ENCODE assay signal across 27 cellular contexts in the genomic region with DNA sequence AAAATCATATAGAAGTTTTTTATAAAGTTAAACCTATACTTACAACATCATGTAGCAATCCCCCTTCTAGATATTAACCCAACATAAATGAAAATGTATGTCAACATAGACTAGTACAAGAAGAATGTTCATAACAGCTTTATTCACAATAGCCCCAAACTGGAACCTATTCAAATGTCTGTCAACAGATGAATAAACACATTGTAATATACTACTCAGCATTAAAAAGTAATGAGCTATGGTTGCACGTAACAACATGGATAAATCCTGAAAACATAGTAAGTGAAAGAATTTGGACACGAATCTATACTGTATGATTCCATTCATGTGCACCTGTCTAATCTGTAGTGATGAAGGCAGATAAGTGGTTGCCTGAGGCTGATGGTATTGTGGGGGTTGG.
DNase-seq lines count a peak whose midpoint lies in the region; ATAC-seq, FAIRE-seq and TF ChIP-seq lines count a peak whose summit lies in the region.
"Had no signal": no experiment of that assay in that cellular context is flagged by ENCODE, and none has a peak within 500 bp of the region (broad histone marks: within the 10 kb centered on the region; RNA-seq: fewer than 3 reads in every experiment).

No MANE protein-coding gene starts in this region.

- no peaks in the 10 kb centered on the region for H3K9me3 Mint-ChIP-seq in activated CD8-positive, alpha-beta T cell treated with anti-CD3 and anti-CD28 coated beads for 36 hours
- H3K9me3 Mint-ChIP-seq: CD4-positive, alpha-beta T cell; GM23338; HFFc6 had no signal

- intact Hi-C loops in kidney (cut with DNase I), result no loop called here
- intact Hi-C loops in activated CD8-positive, alpha-beta T cell treated with anti-CD3 and anti-CD28 coated beads for 36 hours (cut with micrococcal nuclease), result no loop called here

- POLR2A ChIA-PET in activated CD8-positive, alpha-beta T cell treated with anti-CD3 and anti-CD28 coated beads for 36 hours (lab: Charles Lee), result no interaction called here

- no peak for DNase-seq in GM19239 (ENCODE audit: insufficient read length, low spot score)
- peak; percentile 9 for DNase-seq in amniotic epithelial cell (ENCODE audit: low read depth)
- DNase-seq in dermis microvascular lymphatic vessel endothelial cell (ENCODE audit: low read depth in 2 of 2), result peak; percentile 50 to 82
- peak; percentile 15 for DNase-seq in fibroblast of mammary gland (ENCODE audit: low read depth)
- no peak for DNase-seq in AG20443 (ENCODE audit: low spot score)
- DNase-seq in COLO668 (lab: John Stamatoyannopoulos, UW; ENCODE audit: unreplicated experiment), result no peak
- DNase-seq in kidney, result no peak
- no peak for DNase-seq in activated CD8-positive, alpha-beta T cell treated with anti-CD3 and anti-CD28 coated beads for 36 hours
- DNase-seq: 8988T; CD4-positive, alpha-beta T cell; COR-L47; DMS53; H9; HFFc6; KG1; MM.1S; NCI-H1048; NCI-H1694; NCI-H2081; NCI-H2171; NCI-H226; NCI-H510A; NCI-H69; SHP77 had no signal

- H3K4me3 ChIP-seq in fibroblast of mammary gland (ENCODE audit: control insufficient read depth, low read depth, low read length) (no peak overlapping the region), kidney (ENCODE audit: low read length in 2 of 2) (no peak overlapping the region)
- H3K4me3 ChIP-seq: BLaER1, GM23338 had no signal

- peaks cover 0 to 3% of the 10 kb centered on the region in 2 donors for H3K9me3 ChIP-seq in kidney (ENCODE audit: control insufficient read depth in 1 of 2, low read length in 2 of 2)
- H3K9me3 ChIP-seq: BLaER1 had no signal

- no peak overlapping the region for H3K4me3 Mint-ChIP-seq in activated CD8-positive, alpha-beta T cell treated with anti-CD3 and anti-CD28 coated beads for 36 hours
- H3K4me3 Mint-ChIP-seq: CD4-positive, alpha-beta T cell; GM23338; H9; HFFc6 had no signal

- H3K9ac ChIP-seq in kidney (ENCODE audit: low read length in 2 of 2), result no peak overlapping the region
- H3K9ac ChIP-seq: BLaER1 had no signal

- H3K36me3 Mint-ChIP-seq in activated CD8-positive, alpha-beta T cell treated with anti-CD3 and anti-CD28 coated beads for 36 hours (ENCODE audit: low read depth), result peaks cover 7% of the 10 kb centered on the region

- TF ChIP-seq CTCF in fibroblast of mammary gland (conservative IDR thresholded peaks at IDR 0.05; ENCODE audit: control insufficient read depth, insufficient read depth, low read depth, low read length) (no peak), kidney (IDR thresholded peaks at IDR 0.05; ENCODE audit: borderline replicate concordance, extremely low read depth, insufficient read depth) (no peak)
- TF ChIP-seq CTCF in activated CD8-positive, alpha-beta T cell treated with anti-CD3 and anti-CD28 coated beads for 36 hours (IDR thresholded peaks at IDR 0.05), result no peak

- H3K27me3 Mint-ChIP-seq in activated CD8-positive, alpha-beta T cell treated with anti-CD3 and anti-CD28 coated beads for 36 hours, result no peaks in the 10 kb centered on the region
- H3K27me3 Mint-ChIP-seq: CD4-positive, alpha-beta T cell had no signal

- FAIRE-seq in GM19239 (lab: Jason Lieb, UNC) (peak; percentile 73), kidney (lab: Jason Lieb, UNC) (no peak)

- ATAC-seq in activated CD8-positive, alpha-beta T cell treated with anti-CD3 and anti-CD28 coated beads for 36 hours, result no peak
- ATAC-seq: GM23338 had no signal

- no peaks in the 10 kb centered on the region for H3K4me1 ChIP-seq in kidney (ENCODE audit: control insufficient read depth in 1 of 2, insufficient read depth in 1 of 2, low read depth in 1 of 2, low read length in 2 of 2)
- H3K4me1 ChIP-seq: BLaER1 had no signal

- no peak overlapping the region for H3K27ac Mint-ChIP-seq in activated CD8-positive, alpha-beta T cell treated with anti-CD3 and anti-CD28 coated beads for 36 hours
- H3K27ac Mint-ChIP-seq: CD4-positive, alpha-beta T cell; GM23338; HFFc6 had no signal

- no peaks in the 10 kb centered on the region for H3K36me3 ChIP-seq in kidney (ENCODE audit: control insufficient read depth in 1 of 2, insufficient read depth in 2 of 2, low read length in 2 of 2)

- CTCF ChIA-PET in activated CD8-positive, alpha-beta T cell treated with anti-CD3 and anti-CD28 coated beads for 36 hours (lab: Charles Lee), result no interaction called here

- H3K27ac ChIP-seq in kidney (ENCODE audit: low read depth in 2 of 2, low read length in 2 of 2), result no peak overlapping the region
- H3K27ac ChIP-seq: BLaER1, RWPE1 had no signal

- H3K4me1 Mint-ChIP-seq in activated CD8-positive, alpha-beta T cell treated with anti-CD3 and anti-CD28 coated beads for 36 hours (ENCODE audit: low read depth), result no peaks in the 10 kb centered on the region

Comparison
In these comparisons a context has a peak if more than half of its experiments do, and no peak if none do; other contexts are left out.
1. DNase-seq: peak in amniotic epithelial cell (single experiment), dermis microvascular lymphatic vessel endothelial cell (2 of 2) and fibroblast of mammary gland (single experiment); none in GM19239 (single experiment), AG20443 (single experiment), COLO668 (single experiment), kidney (single experiment) and activated CD8-positive, alpha-beta T cell treated with anti-CD3 and anti-CD28 coated beads for 36 hours (single experiment).